ENCODE assay signal across 15 cellular contexts in the genomic region with DNA sequence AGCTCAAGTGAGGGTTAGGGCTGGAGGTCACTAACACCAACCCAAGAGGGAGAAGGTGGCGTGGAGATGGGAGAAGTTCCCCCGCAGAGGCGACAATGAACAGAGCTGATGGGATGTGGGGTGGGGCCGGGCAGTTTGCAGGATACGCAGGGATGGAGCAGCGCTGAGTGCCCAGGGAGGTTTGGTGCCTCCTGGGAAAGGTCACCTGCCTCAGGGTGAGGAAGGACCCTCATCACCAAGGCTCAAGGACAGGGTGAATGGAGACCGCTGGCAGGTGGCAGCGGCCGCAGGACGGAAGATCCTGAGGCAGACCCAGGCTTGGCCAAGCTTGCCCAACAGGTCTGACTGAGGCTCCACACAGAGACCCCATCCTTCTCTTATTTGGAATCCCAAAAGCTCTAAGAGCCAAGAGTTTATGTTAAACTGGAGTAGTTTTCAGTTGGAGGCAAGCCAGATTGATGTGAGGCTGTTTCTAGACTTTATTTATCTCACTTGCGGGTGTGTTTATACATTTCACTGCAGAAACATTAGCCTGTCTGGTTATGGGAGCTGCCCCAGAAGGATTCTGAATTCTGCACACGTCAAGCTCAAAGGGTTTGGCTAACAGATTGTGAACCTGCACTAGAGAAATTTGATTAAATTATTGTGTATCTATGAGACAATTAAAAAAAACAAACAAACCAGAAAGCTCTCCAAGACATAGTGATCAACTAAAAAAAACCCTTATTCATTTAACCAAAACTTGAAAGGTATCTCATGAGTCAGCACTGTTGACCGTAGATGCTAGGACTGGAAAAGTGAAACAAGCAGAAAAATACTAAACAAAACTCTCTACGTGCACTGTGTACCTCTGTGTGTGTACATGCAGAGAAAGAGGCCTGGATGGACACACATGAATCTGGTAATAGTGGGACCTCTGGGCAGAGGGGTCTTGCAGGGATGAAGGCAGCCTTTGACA.
DNase-seq lines count a peak whose midpoint lies in the region; ATAC-seq, FAIRE-seq and TF ChIP-seq lines count a peak whose summit lies in the region.
"Had no signal": no experiment of that assay in that cellular context is flagged by ENCODE, and none has a peak within 500 bp of the region (broad histone marks: within the 10 kb centered on the region; RNA-seq: fewer than 3 reads in every experiment).

No MANE protein-coding gene starts in this region.

- H3K9me3 ChIP-seq in A549 (peaks cover 2% of the 10 kb centered on the region; the same call in 1 of the 3 replicates), IMR-90 (ENCODE audit: control insufficient read depth, insufficient read depth, low read length) (peaks cover 23% of the 10 kb centered on the region), neuronal stem cell (replicated peaks in 1 of 2; ENCODE audit: control insufficient read depth in 2 of 2, insufficient read depth in 1 of 2, low read depth in 1 of 2, low read length in 2 of 2) (peaks cover 0 to 2% of the 10 kb centered on the region in 2 donors)

- in situ Hi-C loops in IMR-90 (cut with MboI; ENCODE audit: low sequenced_read_pairs) = no loop called here

- ATAC-seq in A549 (no peak), IMR-90 (ENCODE audit: low read depth) (no peak; the same call in 1 of the 2 replicates)
- ATAC-seq: HCT116 had no signal

- H3K79me1 ChIP-seq in IMR-90 (ENCODE audit: low read depth in 1 of 2, low read length in 2 of 2) (no peaks in the 10 kb centered on the region), neuronal stem cell (ENCODE audit: low read depth, low read length) (peaks cover 2% of the 10 kb centered on the region)

- TF ChIP-seq RAD21 in A549 (conservative IDR thresholded peaks at IDR 0.05 in 1 of 2, IDR thresholded peaks at IDR 0.05 in 1 of 2) (no peak), IMR-90 (IDR thresholded peaks at IDR 0.05; ENCODE audit: low read length) (no peak)

- no peaks in the 10 kb centered on the region for H3K9me1 ChIP-seq in IMR-90 (ENCODE audit: insufficient read depth, low read length)

- H3K4me2 ChIP-seq in A549 (no peak overlapping the region), IMR-90 (ENCODE audit: low read depth, low read length) (peak overlapping the region; percentile 27; the same call in 1 of the 2 replicates), neuronal stem cell (ENCODE audit: insufficient read depth, low read length, poor library complexity, severe bottlenecking) (no peak overlapping the region)

- H2BK15ac ChIP-seq in IMR-90 (ENCODE audit: low read depth, low read length) (no peak overlapping the region), neuronal stem cell (ENCODE audit: low read length) (no peak overlapping the region)

- POLR2A ChIA-PET in A549 (lab: Yijun Ruan, JAX) (no interaction called here), IMR-90 (lab: Charles Lee; ENCODE audit: unreplicated experiment) (no interaction called here)

- no peak overlapping the region for H2BK5ac ChIP-seq in IMR-90 (ENCODE audit: low read depth, low read length, poor library complexity, severe bottlenecking)
- no peak overlapping the region for H2BK5ac ChIP-seq in neuronal stem cell (ENCODE audit: low read length)

- no peak overlapping the region for H3K56ac ChIP-seq in IMR-90 (ENCODE audit: extremely low read depth, insufficient read depth, low read length)

- H3K36me3 ChIP-seq in IMR-90 (ENCODE audit: control insufficient read depth, insufficient read depth, low read length) (no peaks in the 10 kb centered on the region), neuronal stem cell (replicated peaks in 1 of 2; ENCODE audit: control insufficient read depth in 2 of 2, insufficient read depth in 2 of 2, low read length in 2 of 2) (no peaks in the 10 kb centered on the region)
- H3K36me3 ChIP-seq: SJSA1 had no signal

- H4K20me1 ChIP-seq in IMR-90 (ENCODE audit: insufficient read depth, low read length) = no peaks in the 10 kb centered on the region

- no TSS peak for BruUV-seq in IMR-90 (replicated peaks; lab: Mats Ljungman, UMichigan)

- DNase-seq in A549 (ENCODE audit: low read depth in 1 of 2, low spot score in 1 of 2) = no peak
- peak; percentile 8 for DNase-seq in IMR-90
- no peak for DNase-seq in endothelial cell (ENCODE audit: low spot score)
- no peak for DNase-seq in neuronal stem cell (ENCODE audit: low spot score)
- DNase-seq in activated naive CD4-positive, alpha-beta T cell treated with anti-CD3 and anti-CD28 coated beads, Interleukin-2, amount 10 ng/mL, durations not matched to agents 7 days and 5 days = no peak
- DNase-seq in stimulated activated CD4-positive, alpha-beta T cell treated with anti-CD3 and anti-CD28 coated beads, Interleukin-2, amount 100 ng/mL, for 48 hours = no peak
- no peak for DNase-seq in HTR-8/SVneo (ENCODE audit: insufficient read length, low spot score)
- no peak for DNase-seq in EL
- DNase-seq: DMS 273 treated with DMSO at 0.1 percent for 48 hours, NCI-H1417 treated with DMSO at 0.1 percent for 48 hours, NCI-H1930, NCI-H526 treated with DMSO at 0.1 percent for 48 hours had no signal

- no peak for TF ChIP-seq EP300 in A549 (IDR thresholded peaks at IDR 0.05)

- H4K91ac ChIP-seq in IMR-90 (ENCODE audit: insufficient read depth, low read depth, low read length) = no peak overlapping the region
- no peak overlapping the region for H4K91ac ChIP-seq in neuronal stem cell (ENCODE audit: low read depth, low read length, poor library complexity)

- dilution Hi-C loops in IMR-90 (cut with HindIII; ENCODE audit: low sequenced_read_pairs, unreplicated experiment) = no loop called here

- H4K5ac ChIP-seq in IMR-90 (ENCODE audit: low read depth, low read length) = no peak overlapping the region

- H3K27me3 ChIP-seq in IMR-90 (ENCODE audit: control insufficient read depth, insufficient read depth, low read length) (no peaks in the 10 kb centered on the region), neuronal stem cell (ENCODE audit: control insufficient read depth in 3 of 3, insufficient read depth in 3 of 3, low read depth in 1 of 3, low read length in 3 of 3) (no peaks in the 10 kb centered on the region)
- H3K27me3 ChIP-seq: SJSA1 had no signal

- H3K14ac ChIP-seq in IMR-90 (replicated peaks; ENCODE audit: low read depth, low read length) (no peak overlapping the region), neuronal stem cell (ENCODE audit: low read length) (no peak overlapping the region)

- no peak overlapping the region for H3K4me3 ChIP-seq in A549
- no peak overlapping the region for H3K4me3 ChIP-seq in IMR-90 (ENCODE audit: insufficient read depth, low read depth, low read length)
- no peak overlapping the region for H3K4me3 ChIP-seq in neuronal stem cell (ENCODE audit: low read length in 2 of 2)
- H3K4me3 ChIP-seq: SJSA1 had no signal

- H2BK12ac ChIP-seq in neuronal stem cell (ENCODE audit: low read length) = no peak overlapping the region

- no peaks in the 10 kb centered on the region for H3K36me3 Mint-ChIP-seq in endothelial cell (ENCODE audit: low read depth, unreplicated experiment)
- no peaks in the 10 kb centered on the region for H3K36me3 Mint-ChIP-seq in activated naive CD4-positive, alpha-beta T cell treated with anti-CD3 and anti-CD28 coated beads, Interleukin-2, amount 10 ng/mL, durations not matched to agents 7 days and 5 days

- H3K18ac ChIP-seq in IMR-90 (ENCODE audit: low read depth, low read length) = no peak overlapping the region
- H3K18ac ChIP-seq in neuronal stem cell (ENCODE audit: low read length) = peak overlapping the region; percentile 55

- H3K4me1 ChIP-seq in A549 (no peaks in the 10 kb centered on the region), IMR-90 (ENCODE audit: control insufficient read depth, insufficient read depth, low read length) (peaks cover 4% of the 10 kb centered on the region; the same call in 1 of the 2 replicates), neuronal stem cell (ENCODE audit: control insufficient read depth in 2 of 2, insufficient read depth in 1 of 2, low read depth in 1 of 2, low read length in 2 of 2) (peaks cover 4 to 6% of the 10 kb centered on the region in 2 donors)
- H3K4me1 ChIP-seq: SJSA1 had no signal

- intact Hi-C loops in IMR-90 (cut with micrococcal nuclease) = no loop called here

- TF ChIP-seq CTCF in A549 (IDR thresholded peaks at IDR 0.05) = no peak
- TF ChIP-seq CTCF in IMR-90 (conservative IDR thresholded peaks at IDR 0.05; ENCODE audit: low read depth, low read length) = no peak
- TF ChIP-seq CTCF in endothelial cell (IDR thresholded peaks at IDR 0.05; ENCODE audit: unreplicated experiment) = no peak

- H3K9me3 Mint-ChIP-seq in endothelial cell (ENCODE audit: unreplicated experiment) = no peaks in the 10 kb centered on the region
- H3K9me3 Mint-ChIP-seq in activated naive CD4-positive, alpha-beta T cell treated with anti-CD3 and anti-CD28 coated beads, Interleukin-2, amount 10 ng/mL, durations not matched to agents 7 days and 5 days = no peaks in the 10 kb centered on the region

- peaks cover 15% of the 10 kb centered on the region for H3K4me1 Mint-ChIP-seq in endothelial cell (ENCODE audit: unreplicated experiment)
- H3K4me1 Mint-ChIP-seq in activated naive CD4-positive, alpha-beta T cell treated with anti-CD3 and anti-CD28 coated beads, Interleukin-2, amount 10 ng/mL, durations not matched to agents 7 days and 5 days = no peaks in the 10 kb centered on the region

- H3K27ac ChIP-seq in A549 (no peak overlapping the region), IMR-90 (ENCODE audit: insufficient read depth, low read length) (no peak overlapping the region), neuronal stem cell (replicated peaks; ENCODE audit: low read length) (no peak overlapping the region)
- H3K27ac ChIP-seq: C4-2B, SJSA1 had no signal

- FAIRE-seq in A549 (lab: Jason Lieb, UNC) (no peak), HTR-8/SVneo (lab: Jason Lieb, UNC) (no peak)

- no peak overlapping the region for H3K4me3 Mint-ChIP-seq in endothelial cell (ENCODE audit: unreplicated experiment)
- H3K4me3 Mint-ChIP-seq in activated naive CD4-positive, alpha-beta T cell treated with anti-CD3 and anti-CD28 coated beads, Interleukin-2, amount 10 ng/mL, durations not matched to agents 7 days and 5 days = no peak overlapping the region

- TF ChIP-seq POLR2A in A549 (IDR thresholded peaks at IDR 0.05; ENCODE audit: low read length) = no peak
- no peak for TF ChIP-seq POLR2A in IMR-90 (IDR thresholded peaks at IDR 0.05; ENCODE audit: low read depth, low read length)

- H3K9ac ChIP-seq in IMR-90 (ENCODE audit: low read depth, low read length) (no peak overlapping the region), neuronal stem cell (ENCODE audit: low read depth, low read length, poor library complexity) (no peak overlapping the region)

- H3K27me3 Mint-ChIP-seq in endothelial cell (ENCODE audit: unreplicated experiment) = peaks cover 16% of the 10 kb centered on the region
- peaks cover 5% of the 10 kb centered on the region for H3K27me3 Mint-ChIP-seq in activated naive CD4-positive, alpha-beta T cell treated with anti-CD3 and anti-CD28 coated beads, Interleukin-2, amount 10 ng/mL, durations not matched to agents 7 days and 5 days

- H3K4ac ChIP-seq in IMR-90 (ENCODE audit: low read depth, low read length) (no peak overlapping the region), neuronal stem cell (ENCODE audit: low read length) (no peak overlapping the region)

- CTCF ChIA-PET in A549 (lab: Yijun Ruan, JAX) (interaction anchor here (1.2 kb wide), 1 partner anchor 26 kb away, joined by 3 read pairs; no protein-coding TSS in a partner anchor), IMR-90 (lab: Yijun Ruan, JAX) (no interaction called here)
- CTCF ChIA-PET in activated naive CD4-positive, alpha-beta T cell treated with anti-CD3 and anti-CD28 coated beads, Interleukin-2, amount 10 ng/mL, durations not matched to agents 7 days and 5 days (lab: Charles Lee) = interaction anchor here (1.3 kb wide), 1 partner anchor 82 kb away, joined by 3 read pairs; no protein-coding TSS in a partner anchor

- H2BK120ac ChIP-seq in IMR-90 (ENCODE audit: low read depth, low read length) (no peak overlapping the region), neuronal stem cell (ENCODE audit: low read depth, low read length) (no peak overlapping the region)

- 71% methylated on average over 14 of the region's 14 CpGs for WGBS in A549 (ENCODE audit: missing lambda C conversion rate)
- 48% methylated on average over 7 of the region's 14 CpGs; no CpG with 5 or more reads in 1 of the 2 experiments for WGBS in IMR-90 (ENCODE audit: extremely low coverage in 2 of 2, insufficient read length in 1 of 2), 2 experiments
- no CpG with 5 or more reads among the region's 14 CpGs for WGBS in neuronal stem cell (ENCODE audit: extremely low coverage in 2 of 2, insufficient read length in 2 of 2, insufficient replicate concordance in 1 of 2), 2 donors

- H2AFZ ChIP-seq in IMR-90 (replicated peaks; ENCODE audit: low read length, poor library complexity) (no peak overlapping the region), neuronal stem cell (ENCODE audit: low read length) (no peak overlapping the region)

- H4K8ac ChIP-seq in IMR-90 (ENCODE audit: low read depth in 2 of 2, low read length in 2 of 2) (no peak overlapping the region), neuronal stem cell (ENCODE audit: low read depth, low read length) (no peak overlapping the region)

- H3K27ac Mint-ChIP-seq in endothelial cell (ENCODE audit: unreplicated experiment) = peak overlapping the region; percentile 21
- no peak overlapping the region for H3K27ac Mint-ChIP-seq in activated naive CD4-positive, alpha-beta T cell treated with anti-CD3 and anti-CD28 coated beads, Interleukin-2, amount 10 ng/mL, durations not matched to agents 7 days and 5 days

- H2AK5ac ChIP-seq in IMR-90 (ENCODE audit: low read depth, low read length) = no peak overlapping the region
- no peak overlapping the region for H2AK5ac ChIP-seq in neuronal stem cell (ENCODE audit: low read depth, low read length)

- no peak overlapping the region for H2AK9ac ChIP-seq in IMR-90 (replicated peaks; ENCODE audit: low read depth, low read length, poor library complexity)

- no peak overlapping the region for H2BK20ac ChIP-seq in IMR-90 (ENCODE audit: low read depth, low read length)

- H3K23ac ChIP-seq in IMR-90 (ENCODE audit: low read depth, low read length) (no peak overlapping the region), neuronal stem cell (ENCODE audit: low read depth, low read length, poor library complexity) (no peak overlapping the region)
